17 cellular contexts compared by ENCODE assay signal in the genomic region with DNA sequence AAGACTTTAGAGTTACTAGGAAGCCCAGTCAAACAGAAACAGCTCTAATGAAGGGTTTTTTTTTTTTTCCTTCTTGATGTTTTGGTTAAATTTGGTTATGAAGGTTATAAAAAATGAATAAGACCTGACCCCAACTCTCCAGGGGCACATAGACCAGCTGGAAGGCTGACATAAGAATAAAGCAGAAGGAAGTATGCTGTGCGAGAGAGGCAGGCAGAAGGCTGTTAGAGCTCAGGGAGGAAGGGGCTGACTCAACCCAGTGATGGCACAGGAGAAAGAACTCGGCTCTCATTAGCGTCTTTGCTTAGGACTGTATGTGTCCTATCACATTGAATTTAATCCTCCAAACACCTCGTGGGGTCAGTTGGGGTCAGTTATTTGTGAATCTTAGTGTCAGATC.
DNase-seq lines count a peak whose midpoint lies in the region; ATAC-seq and TF ChIP-seq lines count a peak whose summit lies in the region.
"Had no signal": no experiment of that assay in that cellular context is flagged by ENCODE, and none has a peak within 500 bp of the region (broad histone marks: within the 10 kb centered on the region; RNA-seq: fewer than 3 reads in every experiment).

No MANE protein-coding gene starts in this region.

- H2BK120ac ChIP-seq in H9 (ENCODE audit: low read depth, low read length, poor library complexity, severe bottlenecking), result no peak overlapping the region

- H2BK5ac ChIP-seq in H9 (ENCODE audit: insufficient read length, low read length), result no peak overlapping the region

- no peak overlapping the region for H2BK12ac ChIP-seq in H9 (ENCODE audit: insufficient read length, low read depth, low read length)

- WGBS in testis, 2 donors, result 23 to 43% methylated on average over 4 of the region's 4 CpGs
- WGBS in H9 (ENCODE audit: extremely low coverage, insufficient read length, low lambda C conversion rate), result no CpG with 5 or more reads among the region's 4 CpGs

- H3K9ac ChIP-seq in BLaER1, result peak overlapping the region; percentile 75
- H3K9ac ChIP-seq in H9 (ENCODE audit: extremely low read depth, insufficient read length, low read length), result no peak overlapping the region
- H3K9ac ChIP-seq: KMS-11 had no signal

- H3K23me2 ChIP-seq in H9 (ENCODE audit: insufficient read length, low read depth, low read length, poor library complexity, severe bottlenecking), result no peaks in the 10 kb centered on the region

- H3K4me2 ChIP-seq in BLaER1 (peak overlapping the region; percentile 91), OCI-LY7 (ENCODE audit: low read length) (peak overlapping the region; percentile 77), H9 (ENCODE audit: insufficient read depth, insufficient read length, low read length) (no peak overlapping the region)
- H3K4me2 ChIP-seq: KMS-11 had no signal

- no peak overlapping the region for H3K23ac ChIP-seq in H9 (ENCODE audit: insufficient read length, low read depth, low read length)

- H3K4me3 Mint-ChIP-seq in HFFc6, result peak overlapping the region; percentile 16
- no peak overlapping the region for H3K4me3 Mint-ChIP-seq in naive thymus-derived CD4-positive, alpha-beta T cell
- H3K4me3 Mint-ChIP-seq in H9, result no peak overlapping the region
- H3K4me3 Mint-ChIP-seq: activated naive CD8-positive, alpha-beta T cell treated with anti-CD3 and anti-CD28 coated beads, Interleukin-2, amount 10 ng/mL, durations not matched to agents 7 days and 5 days; dendritic cell treated with granulocyte-macrophage colony-stimulating factor and Interleukin-4, amounts not matched to agents 40 ng/mL and 50 ng/mL, for 4 days; WTC11 had no signal

- no peaks in the 10 kb centered on the region for H3K36me3 ChIP-seq in BLaER1
- no peaks in the 10 kb centered on the region for H3K36me3 ChIP-seq in OCI-LY7 (ENCODE audit: insufficient read depth, low read length)
- H3K36me3 ChIP-seq in naive thymus-derived CD4-positive, alpha-beta T cell (ENCODE audit: control insufficient read depth in 2 of 3, insufficient read depth in 3 of 3, low read length in 3 of 3), result no peaks in the 10 kb centered on the region
- no peaks in the 10 kb centered on the region for H3K36me3 ChIP-seq in testis (ENCODE audit: low read depth, missing control alignments)
- H3K36me3 ChIP-seq: transverse colon had no signal

- H3K4ac ChIP-seq in H9 (ENCODE audit: low read depth, low read length), result no peak overlapping the region

- POLR2A ChIA-PET in OCI-LY7 (lab: Charles Lee), result interaction anchor here (0.7 to 1.0 kb wide), 4 partner anchors 23 to 722 kb away, joined by 3 to 7 read pairs (median 4); no protein-coding TSS in a partner anchor
- POLR2A ChIA-PET in naive thymus-derived CD4-positive, alpha-beta T cell (lab: Charles Lee), result no interaction called here

- TF ChIP-seq POLR2A in testis (IDR thresholded peaks at IDR 0.05), result no peak

- H3K4me3 ChIP-seq in BLaER1, result peak overlapping the region; percentile 50
- peak overlapping the region; percentile 45 for H3K4me3 ChIP-seq in OCI-LY7 (ENCODE audit: low read depth, low read length, poor library complexity, severe bottlenecking)
- no peak overlapping the region for H3K4me3 ChIP-seq in naive thymus-derived CD4-positive, alpha-beta T cell (ENCODE audit: low read length)
- no peak overlapping the region for H3K4me3 ChIP-seq in testis
- H3K4me3 ChIP-seq: SK-N-MC, transverse colon had no signal

- CTCF ChIA-PET in OCI-LY7 (lab: Charles Lee; ENCODE audit: unreplicated experiment), result interaction anchor here (1.1 kb wide), 1 partner anchor 167 kb away, joined by 3 read pairs; no protein-coding TSS in a partner anchor
- CTCF ChIA-PET in naive thymus-derived CD4-positive, alpha-beta T cell (lab: Charles Lee), result no interaction called here

- H3K4me1 ChIP-seq in BLaER1 (peaks cover 67% of the 10 kb centered on the region), OCI-LY7 (ENCODE audit: insufficient read depth, low read length, poor library complexity, severe bottlenecking) (peaks cover 65% of the 10 kb centered on the region), testis (no peaks in the 10 kb centered on the region), H9 (ENCODE audit: insufficient read depth, low read length) (no peaks in the 10 kb centered on the region)
- no peaks in the 10 kb centered on the region for H3K4me1 ChIP-seq in naive thymus-derived CD4-positive, alpha-beta T cell (ENCODE audit: control insufficient read depth in 2 of 2, insufficient read depth in 2 of 2, low read length in 2 of 2)
- H3K4me1 ChIP-seq: transverse colon had no signal

- H3T11ph ChIP-seq in H9 (ENCODE audit: low read length), result no peak overlapping the region

- H3K9me3 Mint-ChIP-seq in HFFc6, result no peaks in the 10 kb centered on the region
- no peaks in the 10 kb centered on the region for H3K9me3 Mint-ChIP-seq in naive thymus-derived CD4-positive, alpha-beta T cell
- H3K9me3 Mint-ChIP-seq in H9, result no peaks in the 10 kb centered on the region
- H3K9me3 Mint-ChIP-seq: activated naive CD8-positive, alpha-beta T cell treated with anti-CD3 and anti-CD28 coated beads, Interleukin-2, amount 10 ng/mL, durations not matched to agents 7 days and 5 days; dendritic cell treated with granulocyte-macrophage colony-stimulating factor and Interleukin-4, amounts not matched to agents 40 ng/mL and 50 ng/mL, for 4 days had no signal

- no peaks in the 10 kb centered on the region for H3K9me2 ChIP-seq in OCI-LY7 (ENCODE audit: insufficient read depth, low read length)

- H3K27me3 Mint-ChIP-seq in HFFc6 (ENCODE audit: insufficient read depth), result peaks cover 5% of the 10 kb centered on the region
- H3K27me3 Mint-ChIP-seq in naive thymus-derived CD4-positive, alpha-beta T cell, result peaks cover 2 to 34% (median 26%) of the 10 kb centered on the region in 5 donors
- H3K27me3 Mint-ChIP-seq in H9 (ENCODE audit: low read depth), result no peaks in the 10 kb centered on the region

- H3K4me1 Mint-ChIP-seq in HFFc6 (ENCODE audit: low read depth) (peaks cover 56% of the 10 kb centered on the region), H9 (peaks cover 7 to 14% of the 10 kb centered on the region in 2 experiments)
- no peaks in the 10 kb centered on the region for H3K4me1 Mint-ChIP-seq in naive thymus-derived CD4-positive, alpha-beta T cell
- H3K4me1 Mint-ChIP-seq: activated naive CD8-positive, alpha-beta T cell treated with anti-CD3 and anti-CD28 coated beads, Interleukin-2, amount 10 ng/mL, durations not matched to agents 7 days and 5 days had no signal

- H3K27ac Mint-ChIP-seq in HFFc6 (no peak overlapping the region), H9 (no peak overlapping the region; a peak in 1 of 7 replicates)
- no peak overlapping the region for H3K27ac Mint-ChIP-seq in naive thymus-derived CD4-positive, alpha-beta T cell
- H3K27ac Mint-ChIP-seq: activated naive CD8-positive, alpha-beta T cell treated with anti-CD3 and anti-CD28 coated beads, Interleukin-2, amount 10 ng/mL, durations not matched to agents 7 days and 5 days; dendritic cell treated with granulocyte-macrophage colony-stimulating factor and Interleukin-4, amounts not matched to agents 40 ng/mL and 50 ng/mL, for 4 days; WTC11 had no signal

- H3K36me3 Mint-ChIP-seq in HFFc6 (ENCODE audit: low read depth) (peaks cover 5% of the 10 kb centered on the region; the same call in 1 of the 2 replicates), H9 (ENCODE audit: insufficient read depth in 1 of 3, low read depth in 3 of 3) (peaks cover 0 to under 1% (median 0%) of the 10 kb centered on the region in 3 experiments; a peak in 1 of 7 replicates)
- no peaks in the 10 kb centered on the region for H3K36me3 Mint-ChIP-seq in naive thymus-derived CD4-positive, alpha-beta T cell
- H3K36me3 Mint-ChIP-seq: activated naive CD8-positive, alpha-beta T cell treated with anti-CD3 and anti-CD28 coated beads, Interleukin-2, amount 10 ng/mL, durations not matched to agents 7 days and 5 days; WTC11 had no signal

- H2AK5ac ChIP-seq in H9 (ENCODE audit: insufficient read length, low read length), result no peak overlapping the region

- DNase-seq in HFFc6, result no peak
- peak; percentile 86 for DNase-seq in OCI-LY7 (ENCODE audit: low spot score)
- DNase-seq in naive thymus-derived CD4-positive, alpha-beta T cell, result no peak
- no peak for DNase-seq in testis
- DNase-seq in stimulated activated CD4-positive, alpha-beta T cell treated with anti-CD3 and anti-CD28 coated beads, Interleukin-1b, Interleukin-23, amount 100 ng/mL, for 48 hours, result no peak
- DNase-seq in H9, result no peak
- no peak for DNase-seq in activated T-cell treated with anti-CD3 and anti-CD28 coated beads for 4 hours
- DNase-seq: activated naive CD8-positive, alpha-beta T cell treated with anti-CD3 and anti-CD28 coated beads, Interleukin-2, amount 10 ng/mL, durations not matched to agents 7 days and 5 days; NCI-H2081 treated with DMSO at 0.1 percent for 48 hours; NK-92 treated with Interleukin-12 subunit alpha and Interleukin-12 subunit beta, amount 100 ng/mL, for 24 hours; nucleus accumbens; transverse colon had no signal

- H3K18ac ChIP-seq in H9 (ENCODE audit: insufficient read length, low read depth, low read length), result no peak overlapping the region

- BruUV-seq in OCI-LY7 (replicated peaks; lab: Mats Ljungman, UMichigan), result no TSS peak

- H3K79me2 ChIP-seq in OCI-LY7 (ENCODE audit: insufficient read depth, low read depth, low read length) (no peaks in the 10 kb centered on the region), H9 (ENCODE audit: insufficient read depth, low read length) (no peaks in the 10 kb centered on the region)

- H4K91ac ChIP-seq in H9 (ENCODE audit: insufficient read length, low read depth, low read length), result no peak overlapping the region

- H3K56ac ChIP-seq in H9 (ENCODE audit: insufficient read length, low read depth, low read length), result no peak overlapping the region

- ATAC-seq in naive thymus-derived CD4-positive, alpha-beta T cell, result peak; percentile 65
- ATAC-seq: WTC11 had no signal

- H2AFZ ChIP-seq in OCI-LY7 (ENCODE audit: low read length) (peak overlapping the region; percentile 93), H9 (ENCODE audit: low read length) (no peak overlapping the region)

- no peak overlapping the region for H3K14ac ChIP-seq in H9 (ENCODE audit: insufficient read depth, low read length)

- H4K20me1 ChIP-seq in BLaER1 (no peaks in the 10 kb centered on the region), OCI-LY7 (ENCODE audit: insufficient read depth, low read length) (no peaks in the 10 kb centered on the region), H9 (ENCODE audit: control insufficient read depth, insufficient read depth, insufficient read length) (no peaks in the 10 kb centered on the region)

- no peak overlapping the region for H4K5ac ChIP-seq in H9 (ENCODE audit: insufficient read length, low read depth, low read length)

- H3K27ac ChIP-seq in BLaER1, result peak overlapping the region; percentile 78
- H3K27ac ChIP-seq in OCI-LY7 (ENCODE audit: low read depth, low read length, poor library complexity, severe bottlenecking), result peak overlapping the region; percentile 66
- no peak overlapping the region for H3K27ac ChIP-seq in naive thymus-derived CD4-positive, alpha-beta T cell (ENCODE audit: low read depth, low read length)
- no peak overlapping the region for H3K27ac ChIP-seq in testis
- no peak overlapping the region for H3K27ac ChIP-seq in H9 (ENCODE audit: insufficient read length, low read depth, low read length)
- H3K27ac ChIP-seq: KMS-11, SK-N-MC, transverse colon had no signal

- TF ChIP-seq CTCF in HFFc6 (IDR thresholded peaks at IDR 0.05) (no peak), OCI-LY7 (conservative IDR thresholded peaks at IDR 0.05; ENCODE audit: low read length) (no peak), testis (IDR thresholded peaks at IDR 0.05) (no peak), H9 (conservative IDR thresholded peaks at IDR 0.05) (no peak)

- no peak overlapping the region for H2BK20ac ChIP-seq in H9 (ENCODE audit: low read depth, low read length, poor library complexity, severe bottlenecking)

- no peaks in the 10 kb centered on the region for H3K9me3 ChIP-seq in BLaER1
- H3K9me3 ChIP-seq in OCI-LY7 (ENCODE audit: low read length), result no peaks in the 10 kb centered on the region; the same call in 1 of the 2 replicates
- no peaks in the 10 kb centered on the region for H3K9me3 ChIP-seq in naive thymus-derived CD4-positive, alpha-beta T cell (ENCODE audit: control insufficient read depth in 2 of 3, low read length in 3 of 3)
- H3K9me3 ChIP-seq in testis, result no peaks in the 10 kb centered on the region
- no peaks in the 10 kb centered on the region for H3K9me3 ChIP-seq in H9 (ENCODE audit: control insufficient read depth, low read depth, low read length)
- H3K9me3 ChIP-seq: transverse colon had no signal

- no peaks in the 10 kb centered on the region for H3K27me3 ChIP-seq in BLaER1
- H3K27me3 ChIP-seq in naive thymus-derived CD4-positive, alpha-beta T cell (ENCODE audit: control insufficient read depth in 2 of 2, insufficient read depth in 2 of 2, low read length in 2 of 2), result no peaks in the 10 kb centered on the region
- no peaks in the 10 kb centered on the region for H3K27me3 ChIP-seq in testis
- H3K27me3 ChIP-seq in H9 (ENCODE audit: insufficient read depth, low read length), result no peaks in the 10 kb centered on the region

- intact Hi-C loops in OCI-LY7 (cut with micrococcal nuclease; ENCODE audit: unreplicated experiment) (loop anchor here (10.0 kb wide), 1 partner anchor 486 kb away; a partner anchor contains a TSS), testis (cut with DNase I; ENCODE audit: low total_unique reads) (no loop called here)
- intact Hi-C loops in naive thymus-derived CD4-positive, alpha-beta T cell (cut with micrococcal nuclease), result no loop called here

- no peak overlapping the region for H2BK15ac ChIP-seq in H9 (ENCODE audit: low read depth, low read length)

- H4K8ac ChIP-seq in H9 (replicated peaks; ENCODE audit: insufficient read length, low read depth, low read length), result no peak overlapping the region

- H3K79me1 ChIP-seq in H9 (ENCODE audit: insufficient read depth, low read depth, low read length, poor library complexity, severe bottlenecking), result no peaks in the 10 kb centered on the region

Comparison
In these comparisons a context has a peak if more than half of its experiments do, and no peak if none do; other contexts are left out.
1. H3K27ac ChIP-seq: peak in BLaER1 (single experiment) and OCI-LY7 (single experiment); none in naive thymus-derived CD4-positive, alpha-beta T cell (single experiment), testis (0 of 2) and H9 (single experiment).
2. H3K4me3 ChIP-seq: peak in BLaER1 (single experiment) and OCI-LY7 (single experiment); none in naive thymus-derived CD4-positive, alpha-beta T cell (single experiment) and testis (0 of 2).